ENCODE assay signal across 8 cellular contexts in genomic region chr6:80638222-80639055, GRCh38.
DNase-seq lines count a peak whose midpoint lies in the region; ATAC-seq and TF ChIP-seq lines count a peak whose summit lies in the region.

No MANE protein-coding gene starts in this region.

- no peaks in the 10 kb centered on the region for H3F3A ChIP-seq in neural progenitor cell (ENCODE audit: low read depth)

- H3K27ac ChIP-seq in endodermal cell (ENCODE audit: low read depth, low read length) (no peak overlapping the region), neural progenitor cell (no peak overlapping the region)
- H3K27ac ChIP-seq in effector memory CD4-positive, alpha-beta T cell (ENCODE audit: insufficient read depth, low read length, poor library complexity, severe bottlenecking) = no peak overlapping the region

- no peak overlapping the region for H2AFZ ChIP-seq in neural progenitor cell (replicated peaks)

- H3K9me3 ChIP-seq in NT2/D1 (ENCODE audit: insufficient read depth, low read length) (no peaks in the 10 kb centered on the region), endodermal cell (ENCODE audit: control insufficient read depth, low read length) (no peaks in the 10 kb centered on the region), neural progenitor cell (ENCODE audit: low read depth) (no peaks in the 10 kb centered on the region)
- H3K9me3 ChIP-seq in effector memory CD4-positive, alpha-beta T cell (ENCODE audit: control insufficient read depth, low read length) = no peaks in the 10 kb centered on the region

- TF ChIP-seq CTCF in endodermal cell (conservative IDR thresholded peaks at IDR 0.05) (no peak), neural progenitor cell (IDR thresholded peaks at IDR 0.05) (no peak)

- no peaks in the 10 kb centered on the region for H4K20me1 ChIP-seq in neural progenitor cell (ENCODE audit: low read depth)

- no peak overlapping the region for H3K4me3 ChIP-seq in NT2/D1 (ENCODE audit: insufficient read length, low read depth)
- H3K4me3 ChIP-seq in endodermal cell (ENCODE audit: low read length) = no peak overlapping the region
- no peak overlapping the region for H3K4me3 ChIP-seq in neural progenitor cell
- no peak overlapping the region for H3K4me3 ChIP-seq in effector memory CD4-positive, alpha-beta T cell (ENCODE audit: insufficient read depth, low read depth, low read length, poor library complexity, severe bottlenecking)

- H3K4me1 Mint-ChIP-seq in endodermal cell = peaks cover 9% of the 10 kb centered on the region
- peaks cover 19% of the 10 kb centered on the region for H3K4me1 Mint-ChIP-seq in neural progenitor cell

- WGBS in endodermal cell (ENCODE audit: insufficient coverage in 1 of 2, insufficient read length in 1 of 2), 2 experiments = 75 to 78% methylated on average over 6 to 8 of the region's 9 CpGs

- H3K9ac ChIP-seq in NT2/D1 (ENCODE audit: insufficient read length, low read depth) (no peak overlapping the region), endodermal cell (ENCODE audit: extremely low read depth, low read length, poor library complexity, severe bottlenecking) (no peak overlapping the region), neural progenitor cell (no peak overlapping the region)

- H3K36me3 ChIP-seq in NT2/D1 (ENCODE audit: insufficient read depth, insufficient read length, low read length) (no peaks in the 10 kb centered on the region), endodermal cell (ENCODE audit: control insufficient read depth, insufficient read depth, low read length) (no peaks in the 10 kb centered on the region), neural progenitor cell (no peaks in the 10 kb centered on the region)
- H3K36me3 ChIP-seq in effector memory CD4-positive, alpha-beta T cell (ENCODE audit: control insufficient read depth, insufficient read depth, low read length) = no peaks in the 10 kb centered on the region

- H3K4me2 ChIP-seq in neural progenitor cell = no peak overlapping the region

- H3K36me3 Mint-ChIP-seq in endodermal cell (ENCODE audit: low read depth) (no peaks in the 10 kb centered on the region), neural progenitor cell (no peaks in the 10 kb centered on the region)

- H3K4me1 ChIP-seq in NT2/D1 (ENCODE audit: insufficient read depth, insufficient read length) = no peaks in the 10 kb centered on the region
- no peaks in the 10 kb centered on the region for H3K4me1 ChIP-seq in endodermal cell (ENCODE audit: control insufficient read depth, insufficient read depth, low read length)
- H3K4me1 ChIP-seq in neural progenitor cell = no peaks in the 10 kb centered on the region
- H3K4me1 ChIP-seq in effector memory CD4-positive, alpha-beta T cell (ENCODE audit: control insufficient read depth, insufficient read depth, low read length, poor library complexity, severe bottlenecking) = no peaks in the 10 kb centered on the region

- H3K9me3 Mint-ChIP-seq in endodermal cell = peaks cover 5% of the 10 kb centered on the region
- H3K9me3 Mint-ChIP-seq in neural progenitor cell = peaks cover 2% of the 10 kb centered on the region

- no peaks in the 10 kb centered on the region for H3K79me2 ChIP-seq in neural progenitor cell (ENCODE audit: low read depth)

- H3K27ac Mint-ChIP-seq in endodermal cell (peak overlapping the region; percentile 33), neural progenitor cell (peak overlapping the region; percentile 75)

- DNase-seq in AML-193 (lab: John Stamatoyannopoulos, UW) = peak; percentile 8 to 14
- peak; percentile 15 for DNase-seq in NT2/D1 (ENCODE audit: low read depth, low spot score)
- peak; percentile 71 for DNase-seq in endodermal cell
- DNase-seq in neural progenitor cell (ENCODE audit: low spot score) = no peak
- DNase-seq in putamen (ENCODE audit: low spot score) = no peak
- no peak for DNase-seq in effector memory CD4-positive, alpha-beta T cell

- peak; percentile 83 for ATAC-seq in GM19324 (IDR thresholded peaks at IDR 0.05; ENCODE audit: low FRiP score, unreplicated experiment)
- peak; percentile 78 for ATAC-seq in HG03521 (IDR thresholded peaks at IDR 0.05; ENCODE audit: unreplicated experiment)

- H3K27me3 Mint-ChIP-seq in endodermal cell (ENCODE audit: insufficient read depth) (no peaks in the 10 kb centered on the region), neural progenitor cell (ENCODE audit: insufficient read depth, low read depth) (peaks cover 5% of the 10 kb centered on the region)

- H3K27me3 ChIP-seq in NT2/D1 (ENCODE audit: insufficient read depth, insufficient read length) = no peaks in the 10 kb centered on the region
- no peaks in the 10 kb centered on the region for H3K27me3 ChIP-seq in endodermal cell (ENCODE audit: control insufficient read depth, insufficient read depth, low read length, poor library complexity, severe bottlenecking)
- no peaks in the 10 kb centered on the region for H3K27me3 ChIP-seq in neural progenitor cell
- H3K27me3 ChIP-seq in effector memory CD4-positive, alpha-beta T cell (replicated peaks; ENCODE audit: control insufficient read depth, insufficient read depth, low read length, poor library complexity, severe bottlenecking) = no peaks in the 10 kb centered on the region

- H3K4me3 Mint-ChIP-seq in endodermal cell (no peak overlapping the region), neural progenitor cell (no peak overlapping the region)

Comparison
In these comparisons a context has a peak if more than half of its experiments do, and no peak if none do; other contexts are left out.
1. DNase-seq: peak in AML-193 (2 of 2), NT2/D1 (single experiment) and endodermal cell (single experiment); none in neural progenitor cell (single experiment), putamen (single experiment) and effector memory CD4-positive, alpha-beta T cell (0 of 3).